22 cellular contexts compared by ENCODE assay signal in genomic region chr9:36396985-36397384, GRCh38.
A peak's percentile ranks its signal among the peaks of the same experiment; 100 is the strongest.
DNase-seq lines count a peak whose midpoint lies in the region; ATAC-seq lines count a peak whose summit lies in the region.
"Had no signal": no experiment of that assay in that cellular context is flagged by ENCODE, and none has a peak within 500 bp of the region (broad histone marks: within the 10 kb centered on the region; RNA-seq: fewer than 3 reads in every experiment).

No MANE protein-coding gene starts in this region.

- H3K27ac Mint-ChIP-seq in stimulated activated effector memory CD8-positive, alpha-beta T cell treated with anti-CD3 and anti-CD28 coated beads, Interleukin-12 subunit alpha, Interleukin-12 subunit beta, amount 100 ng/mL, for 72 hours: no peak overlapping the region

- H3K9me3 Mint-ChIP-seq in stimulated activated effector memory CD8-positive, alpha-beta T cell treated with anti-CD3 and anti-CD28 coated beads, Interleukin-12 subunit alpha, Interleukin-12 subunit beta, amount 100 ng/mL, for 72 hours: no peaks in the 10 kb centered on the region
- H3K9me3 Mint-ChIP-seq: activated T-cell treated with anti-CD3 and anti-CD28 coated beads, Interleukin-2, amount 50 U/mL, for 4 hours; IgD-negative memory B cell had no signal

- DNase-seq in stimulated activated CD4-positive, alpha-beta T cell treated with anti-CD3 and anti-CD28 coated beads, Interleukin-15, amount 100 ng/mL, for 24 hours: peak; percentile 15
- no peak for DNase-seq in stimulated activated CD4-positive, alpha-beta T cell treated with anti-CD3 and anti-CD28 coated beads, Interleukin-2, amount 100 ng/mL, for 24 hours
- peak; percentile 45 for DNase-seq in MV-4-11 (lab: John Stamatoyannopoulos, UW)
- peak; percentile 17 for DNase-seq in fibroblast of peridontal ligament (ENCODE audit: extremely low read depth)
- DNase-seq in stimulated activated CD8-positive, alpha-beta memory T cell treated with anti-CD3 and anti-CD28 coated beads, Interleukin-4, amount 100 ng/mL, for 48 hours: peak; percentile 34
- no peak for DNase-seq in stimulated activated effector memory CD8-positive, alpha-beta T cell treated with anti-CD3 and anti-CD28 coated beads, Interleukin-12 subunit alpha, Interleukin-12 subunit beta, amount 100 ng/mL, for 72 hours (ENCODE audit: low spot score in 2 of 2)
- DNase-seq in ACHN: no peak
- DNase-seq: activated CD4-positive, alpha-beta T cell treated with anti-CD3 and anti-CD28 coated beads, Interleukin-2, amount 50 U/mL, for 1 hour; activated naive CD8-positive, alpha-beta T cell treated with anti-CD3 and anti-CD28 coated beads for 36 hours; activated T-cell treated with anti-CD3 and anti-CD28 coated beads, Interleukin-2, amount 50 U/mL, for 4 hours; Calu3; GF-D8; hypothalamus; NCI-H1105 treated with DMSO at 0.1 percent for 48 hours; NCI-H2171; NCI-H82; occipital lobe; sigmoid colon; stimulated activated CD4-positive, alpha-beta T cell treated with anti-CD3 and anti-CD28 coated beads, Interleukin-4, amount 100 ng/mL, for 24 hours had no signal

- peaks cover 18% of the 10 kb centered on the region for H3K36me3 Mint-ChIP-seq in stimulated activated effector memory CD8-positive, alpha-beta T cell treated with anti-CD3 and anti-CD28 coated beads, Interleukin-12 subunit alpha, Interleukin-12 subunit beta, amount 100 ng/mL, for 72 hours
- H3K36me3 Mint-ChIP-seq: IgD-negative memory B cell had no signal

- H3K4me1 Mint-ChIP-seq in stimulated activated effector memory CD8-positive, alpha-beta T cell treated with anti-CD3 and anti-CD28 coated beads, Interleukin-12 subunit alpha, Interleukin-12 subunit beta, amount 100 ng/mL, for 72 hours: peaks cover 62% of the 10 kb centered on the region

- ATAC-seq in stimulated activated effector memory CD8-positive, alpha-beta T cell treated with anti-CD3 and anti-CD28 coated beads, Interleukin-12 subunit alpha, Interleukin-12 subunit beta, amount 100 ng/mL, for 72 hours: no peak
- no peak for ATAC-seq in GM18909 (IDR thresholded peaks at IDR 0.05; ENCODE audit: poor library complexity, unreplicated experiment)
- ATAC-seq: activated T-cell treated with anti-CD3 and anti-CD28 coated beads, Interleukin-2, amount 50 U/mL, for 4 hours; SK-N-SH treated with all-trans-retinoic acid at 6 μM for 48 hours had no signal

- in situ Hi-C loops in ACHN (cut with HindIII; ENCODE audit: low pct_ligation_motif_present, low pct_unique_long_range_greater_than_20kb, low sequenced_read_pairs): no loop called here

- H3K4me3 Mint-ChIP-seq in stimulated activated effector memory CD8-positive, alpha-beta T cell treated with anti-CD3 and anti-CD28 coated beads, Interleukin-12 subunit alpha, Interleukin-12 subunit beta, amount 100 ng/mL, for 72 hours: no peak overlapping the region
- H3K4me3 Mint-ChIP-seq: activated naive CD8-positive, alpha-beta T cell treated with anti-CD3 and anti-CD28 coated beads for 36 hours; activated T-cell treated with anti-CD3 and anti-CD28 coated beads, Interleukin-2, amount 50 U/mL, for 4 hours had no signal

Comparison
In these comparisons a context has a peak if more than half of its experiments do, and no peak if none do; other contexts are left out.
1. DNase-seq: peak in stimulated activated CD4-positive, alpha-beta T cell treated with anti-CD3 and anti-CD28 coated beads, Interleukin-15, amount 100 ng/mL, for 24 hours (single experiment), MV-4-11 (single experiment), fibroblast of peridontal ligament (single experiment) and stimulated activated CD8-positive, alpha-beta memory T cell treated with anti-CD3 and anti-CD28 coated beads, Interleukin-4, amount 100 ng/mL, for 48 hours (single experiment); none in stimulated activated CD4-positive, alpha-beta T cell treated with anti-CD3 and anti-CD28 coated beads, Interleukin-2, amount 100 ng/mL, for 24 hours (0 of 2), stimulated activated effector memory CD8-positive, alpha-beta T cell treated with anti-CD3 and anti-CD28 coated beads, Interleukin-12 subunit alpha, Interleukin-12 subunit beta, amount 100 ng/mL, for 72 hours (0 of 2) and ACHN (single experiment).